In genomic region chr20:64223526-64224067, GRCh38 we compare ENCODE assay signal across 9 cellular contexts. TPM values are rescaled to one million over a fixed set of nuclear protein-coding genes. Genes with fewer than 3 reads are reported as not detected.
A peak's percentile ranks its signal among the peaks of the same experiment; 100 is the strongest.
DNase-seq lines count a peak whose midpoint lies in the region; ATAC-seq lines count a peak whose summit lies in the region.
"Had no signal": no experiment of that assay in that cellular context is flagged by ENCODE, and none has a peak within 500 bp of the region (broad histone marks: within the 10 kb centered on the region; RNA-seq: fewer than 3 reads in every experiment).

No MANE protein-coding gene starts in this region.

- no peaks in the 10 kb centered on the region for H3K36me3 ChIP-seq in HUES6 (ENCODE audit: control insufficient read depth, insufficient read depth, low read length)

- H3K27me3 ChIP-seq in HUES6 (ENCODE audit: control insufficient read depth, insufficient read depth, low read length): no peaks in the 10 kb centered on the region

- ATAC-seq in GM21576 (IDR thresholded peaks at IDR 0.05; ENCODE audit: unreplicated experiment) (no peak), GM19463 (IDR thresholded peaks at IDR 0.05; ENCODE audit: unreplicated experiment) (no peak), GM19452 (IDR thresholded peaks at IDR 0.05; ENCODE audit: unreplicated experiment) (no peak)

- H3K9ac ChIP-seq in HUES6 (ENCODE audit: low read length): no peak overlapping the region

- peaks cover 2% of the 10 kb centered on the region for H3K4me1 Mint-ChIP-seq in activated T-helper 2 cell treated with anti-CD3 and anti-CD28 coated beads, Interferon-gamma antibody, Interleukin-2, Interleukin-4, amounts not matched to agents 10 μg/mL and 5 μg/mL and 100 μg/mL, durations not matched to agents 14 hours and 24 hours and 36 hours (ENCODE audit: low read depth)

- no peaks in the 10 kb centered on the region for H3K9me3 ChIP-seq in HUES6 (ENCODE audit: control insufficient read depth, insufficient read depth, low read depth, low read length)

- H3K27me3 Mint-ChIP-seq in activated T-helper 2 cell treated with anti-CD3 and anti-CD28 coated beads, Interferon-gamma antibody, Interleukin-2, Interleukin-4, amounts not matched to agents 10 μg/mL and 5 μg/mL and 100 μg/mL, durations not matched to agents 14 hours and 24 hours and 36 hours (ENCODE audit: low read depth): no peaks in the 10 kb centered on the region

- H3K4me3 ChIP-seq in HUES6 (ENCODE audit: low read depth, low read length): peak overlapping the region; percentile 12; the same call in 1 of the 2 replicates

- no peak overlapping the region for H3K27ac Mint-ChIP-seq in activated T-helper 2 cell treated with anti-CD3 and anti-CD28 coated beads, Interferon-gamma antibody, Interleukin-2, Interleukin-4, amounts not matched to agents 10 μg/mL and 5 μg/mL and 100 μg/mL, durations not matched to agents 14 hours and 24 hours and 36 hours
- H3K27ac Mint-ChIP-seq: CD4-positive, alpha-beta T cell had no signal

- no peaks in the 10 kb centered on the region for H3K9me3 Mint-ChIP-seq in activated T-helper 2 cell treated with anti-CD3 and anti-CD28 coated beads, Interferon-gamma antibody, Interleukin-2, Interleukin-4, amounts not matched to agents 10 μg/mL and 5 μg/mL and 100 μg/mL, durations not matched to agents 14 hours and 24 hours and 36 hours
- H3K9me3 Mint-ChIP-seq: CD4-positive, alpha-beta T cell had no signal

- H3K27ac ChIP-seq in HUES6 (ENCODE audit: low read depth, low read length): no peak overlapping the region

- H3K4me3 Mint-ChIP-seq in activated T-helper 2 cell treated with anti-CD3 and anti-CD28 coated beads, Interferon-gamma antibody, Interleukin-2, Interleukin-4, amounts not matched to agents 10 μg/mL and 5 μg/mL and 100 μg/mL, durations not matched to agents 14 hours and 24 hours and 36 hours (ENCODE audit: low read depth): no peak overlapping the region
- H3K4me3 Mint-ChIP-seq: CD4-positive, alpha-beta T cell had no signal

- DNase-seq in 8988T: peak; percentile 78
- peak; percentile 49 for DNase-seq in astrocyte of the hippocampus (ENCODE audit: low read depth, low spot score)
- peak; percentile 95 for DNase-seq in iPS-NIHi11 (ENCODE audit: low spot score)
- no peak for DNase-seq in activated T-helper 2 cell treated with anti-CD3 and anti-CD28 coated beads, Interferon-gamma antibody, Interleukin-2, Interleukin-4, amounts not matched to agents 10 μg/mL and 5 μg/mL and 100 μg/mL, durations not matched to agents 14 hours and 24 hours and 36 hours (ENCODE audit: low spot score)
- DNase-seq: CD4-positive, alpha-beta T cell had no signal

- intact Hi-C loops in activated T-helper 2 cell treated with anti-CD3 and anti-CD28 coated beads, Interferon-gamma antibody, Interleukin-2, Interleukin-4, amounts not matched to agents 10 μg/mL and 5 μg/mL and 100 μg/mL, durations not matched to agents 14 hours and 24 hours and 36 hours (cut with micrococcal nuclease): no loop called here

- H3K4me1 ChIP-seq in HUES6 (ENCODE audit: control insufficient read depth, insufficient read depth, low read length): peaks cover 7% of the 10 kb centered on the region

- no peaks in the 10 kb centered on the region for H3K36me3 Mint-ChIP-seq in activated T-helper 2 cell treated with anti-CD3 and anti-CD28 coated beads, Interferon-gamma antibody, Interleukin-2, Interleukin-4, amounts not matched to agents 10 μg/mL and 5 μg/mL and 100 μg/mL, durations not matched to agents 14 hours and 24 hours and 36 hours (ENCODE audit: low read depth)

RNA-seq across cellular contexts. Expression of gene PCMTD2, which starts 32.0 kb away (rescaled TPM):
- 31.7 and 32.7 TPM in 2 replicates for total RNA-seq in activated T-helper 2 cell treated with anti-CD3 and anti-CD28 coated beads, Interferon-gamma antibody, Interleukin-2, Interleukin-4, amounts not matched to agents 10 μg/mL and 5 μg/mL and 100 μg/mL, durations not matched to agents 14 hours and 24 hours and 36 hours

RNA-seq across cellular contexts. Expression of gene MYT1, which starts 59.3 kb away (rescaled TPM):
- not detected in 2 replicates for total RNA-seq in activated T-helper 2 cell treated with anti-CD3 and anti-CD28 coated beads, Interferon-gamma antibody, Interleukin-2, Interleukin-4, amounts not matched to agents 10 μg/mL and 5 μg/mL and 100 μg/mL, durations not matched to agents 14 hours and 24 hours and 36 hours
